In genomic region chr2:37648316-37649011, GRCh38 we compare ENCODE assay signal across 8 cellular contexts. TPM values are rescaled to one million over a fixed set of nuclear protein-coding genes. Genes with fewer than 3 reads are reported as not detected.
DNase-seq lines count a peak whose midpoint lies in the region; ATAC-seq, FAIRE-seq and TF ChIP-seq lines count a peak whose summit lies in the region.

No MANE protein-coding gene starts in this region.

- ATAC-seq in HG03442 (IDR thresholded peaks at IDR 0.05; ENCODE audit: unreplicated experiment) (no peak), GM18520 (IDR thresholded peaks at IDR 0.05; ENCODE audit: unreplicated experiment) (no peak)

- no peak overlapping the region for H3K9ac ChIP-seq in astrocyte (ENCODE audit: low read length)

- peak overlapping the region; percentile 13 for H3K27ac Mint-ChIP-seq in astrocyte (ENCODE audit: unreplicated experiment)

- H3K27me3 ChIP-seq in AG04450 (ENCODE audit: control insufficient read depth, insufficient read depth, low read length) (no peaks in the 10 kb centered on the region), astrocyte (ENCODE audit: insufficient read depth, low read length) (no peaks in the 10 kb centered on the region)

- CTCF ChIA-PET in AG04450 (lab: Charles Lee): interaction anchor here (0.6 to 6.4 kb wide), 4 partner anchors 165 to 252 kb away, joined by 3 to 28 read pairs (median 4); no protein-coding TSS in a partner anchor

- no peaks in the 10 kb centered on the region for H3K27me3 Mint-ChIP-seq in astrocyte (ENCODE audit: low read depth, unreplicated experiment)

- peaks cover 6% of the 10 kb centered on the region for H3K9me3 ChIP-seq in AG04450 (ENCODE audit: control insufficient read depth, insufficient read depth, low read length)
- no peaks in the 10 kb centered on the region for H3K9me3 ChIP-seq in astrocyte (ENCODE audit: insufficient read depth, low read depth, low read length)

- H3K36me3 ChIP-seq in astrocyte (ENCODE audit: insufficient read depth, low read length): peaks cover 48% of the 10 kb centered on the region

- DNase-seq in AG04450 (ENCODE audit: low read depth, low spot score): no peak
- peak; percentile 78 for DNase-seq in NB4 (ENCODE audit: low read depth)
- no peak for DNase-seq in astrocyte (ENCODE audit: low read depth)
- DNase-seq in mucosa of gallbladder (ENCODE audit: low spot score): peak; percentile 36
- DNase-seq in NCI-H2029 treated with DMSO at 0.1 percent for 48 hours (lab: John Stamatoyannopoulos, UW): no peak
- no peak for DNase-seq in NCI-H1048 (lab: John Stamatoyannopoulos, UW)

- POLR2A ChIA-PET in AG04450 (lab: Yijun Ruan, JAX): no interaction called here

- no peak overlapping the region for H3K4me2 ChIP-seq in astrocyte (ENCODE audit: low read length)

- peaks cover 79% of the 10 kb centered on the region for H4K20me1 ChIP-seq in astrocyte (ENCODE audit: insufficient read depth, low read length)

- no peak for TF ChIP-seq POLR2A in NB4 (IDR thresholded peaks at IDR 0.05; ENCODE audit: extremely low read depth, insufficient read length)

- no peak overlapping the region for H2AFZ ChIP-seq in astrocyte (ENCODE audit: low read depth, low read length)

- no peak overlapping the region for H3K4me3 Mint-ChIP-seq in astrocyte (ENCODE audit: unreplicated experiment)

- H3K9me3 Mint-ChIP-seq in astrocyte (ENCODE audit: unreplicated experiment): peaks cover 2% of the 10 kb centered on the region

- no peak for FAIRE-seq in astrocyte (lab: Jason Lieb, UNC)

- peak; percentile 9; the same call in 1 of the 2 replicates for TF ChIP-seq CTCF in AG04450 (IDR thresholded peaks at IDR 0.05; ENCODE audit: low read depth, low read length)
- TF ChIP-seq CTCF in NB4 (IDR thresholded peaks at IDR 0.05; ENCODE audit: low read depth, low read length): no peak
- TF ChIP-seq CTCF in astrocyte (IDR thresholded peaks at IDR 0.05; ENCODE audit: insufficient read depth, low read depth, low read length): no peak

- peaks cover 98% of the 10 kb centered on the region for H3K79me2 ChIP-seq in astrocyte (ENCODE audit: insufficient read depth, low read length)

- peaks cover 45% of the 10 kb centered on the region for H3K4me1 ChIP-seq in astrocyte (ENCODE audit: insufficient read depth, low read length)

- H3K27ac ChIP-seq in AG04450 (ENCODE audit: low read depth, low read length) (peak overlapping the region; percentile 41), astrocyte (ENCODE audit: low read depth, low read length) (peak overlapping the region; percentile 32)

- no peak overlapping the region for H3K4me3 ChIP-seq in AG04450 (ENCODE audit: low read depth, low read length)
- no peak overlapping the region for H3K4me3 ChIP-seq in NB4 (ENCODE audit: low read depth, low read length)
- H3K4me3 ChIP-seq in astrocyte (ENCODE audit: insufficient read depth, low read depth, low read length): no peak overlapping the region

- peaks cover 49% of the 10 kb centered on the region for H3K4me1 Mint-ChIP-seq in astrocyte (ENCODE audit: low read depth, unreplicated experiment)

- peaks cover 33% of the 10 kb centered on the region for H3K36me3 Mint-ChIP-seq in astrocyte (ENCODE audit: low read depth, unreplicated experiment)

RNA-seq across cellular contexts. Expression of gene CDC42EP3, which starts 23.0 kb away (rescaled TPM):
- polyA plus RNA-seq in AG04450 (2011; rRNA removed): 231 and 245 TPM in 2 replicates
- 236 and 266 TPM in 2 replicates for polyA minus RNA-seq in AG04450 (2011; rRNA and poly(A)+ RNA removed)
- total RNA-seq in astrocyte: 94.3 and 102 TPM in 2 replicates
- 12.6 TPM for total RNA-seq in mucosa of gallbladder

Comparison
In these comparisons a context has a peak if more than half of its experiments do, and no peak if none do; other contexts are left out.
1. DNase-seq: peak in NB4 (single experiment) and mucosa of gallbladder (single experiment); none in AG04450 (single experiment), astrocyte (single experiment), NCI-H2029 treated with DMSO at 0.1 percent for 48 hours (single experiment) and NCI-H1048 (single experiment).